In genomic region chr3:118277803-118278202, GRCh38 we compare ENCODE assay signal across 33 cellular contexts.
"Had no signal": no experiment of that assay in that cellular context is flagged by ENCODE, and none has a peak within 500 bp of the region (broad histone marks: within the 10 kb centered on the region; RNA-seq: fewer than 3 reads in every experiment).

No MANE protein-coding gene starts in this region.

- DNase-seq: Kasumi-1, KG1, MG63, MM.1S, MV-4-11, NCI-H1048, NCI-H1092, NCI-H1092 treated with DMSO at 0.1 percent for 48 hours, NCI-H1105, NCI-H1105 treated with DMSO at 0.1 percent for 48 hours, NCI-H1417 treated with DMSO at 0.1 percent for 48 hours, NCI-H1436, NCI-H1436 treated with DMSO at 0.1 percent for 48 hours, NCI-H146, NCI-H1694, NCI-H1694 treated with DMSO at 0.1 percent for 48 hours, NCI-H187, NCI-H187 treated with DMSO at 0.1 percent for 48 hours, NCI-H1930, NCI-H2029, NCI-H2029 treated with DMSO at 0.1 percent for 48 hours, NCI-H2081, NCI-H2081 treated with DMSO at 0.1 percent for 48 hours, NCI-H2107, NCI-H2171, NCI-H2171 treated with DMSO at 0.1 percent for 48 hours, NCI-H2227 treated with DMSO at 0.1 percent for 48 hours, NCI-H226, NCI-H345, NCI-H446, NCI-H446 treated with DMSO at 0.1 percent for 48 hours, NCI-H510A had no signal

- H3K36me3 ChIP-seq: MG63 had no signal

- H3K9me3 ChIP-seq: MG63 had no signal

- H3K27ac ChIP-seq: KMS-11 had no signal

- H3K27me3 ChIP-seq: MG63 had no signal

- H3K4me3 ChIP-seq: MG63 had no signal

- H3K4me2 ChIP-seq: KMS-11 had no signal

- H3K9ac ChIP-seq: KMS-11 had no signal
